ENCODE assay signal across 8 cellular contexts in the genomic region with DNA sequence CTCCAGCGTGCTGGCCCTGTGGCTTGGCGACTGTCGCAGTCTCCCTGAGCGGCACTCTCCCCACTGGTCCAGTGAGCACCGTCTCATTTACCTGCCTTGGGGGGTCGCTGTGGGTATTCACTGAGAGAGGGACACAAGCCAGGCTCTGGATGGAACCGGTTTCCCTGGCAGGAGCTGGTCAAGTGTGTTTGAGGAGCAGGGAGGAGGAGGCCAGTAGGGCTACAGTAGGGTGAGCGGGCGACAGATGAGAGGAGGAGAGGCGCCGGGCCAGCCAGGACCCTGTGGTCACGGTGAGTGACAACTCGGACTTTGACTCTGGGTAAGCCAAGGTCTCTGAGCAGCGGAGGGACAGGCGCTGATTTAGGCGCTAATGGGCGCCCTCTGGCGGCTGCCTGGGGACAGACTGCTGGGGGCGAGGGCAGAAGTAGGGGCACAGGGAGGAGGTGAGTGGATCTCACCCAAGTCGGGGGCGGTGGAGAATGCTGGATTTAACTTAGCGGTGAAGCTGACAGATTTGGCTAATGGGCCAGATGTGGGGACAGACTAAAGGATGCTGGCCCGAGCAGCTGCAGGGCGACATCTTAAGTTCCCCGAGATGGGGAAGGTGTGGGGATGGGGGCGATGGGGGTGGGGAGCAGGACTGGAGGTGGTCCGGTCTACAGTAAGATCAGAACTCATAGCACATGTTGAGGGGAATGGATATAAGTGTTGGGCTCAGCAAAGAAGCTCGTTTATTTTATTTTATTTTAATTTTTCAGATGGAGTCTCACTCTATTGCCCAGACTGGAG. TPM values are rescaled to one million over a fixed set of nuclear protein-coding genes. Genes with fewer than 3 reads are reported as not detected.
DNase-seq lines count a peak whose midpoint lies in the region; ATAC-seq and TF ChIP-seq lines count a peak whose summit lies in the region.

No MANE protein-coding gene starts in this region.

- peaks cover 21% of the 10 kb centered on the region for H3K4me1 Mint-ChIP-seq in activated CD4-positive, alpha-beta T cell treated with anti-CD3 and anti-CD28 coated beads, Interleukin-2, amount 10 ng/mL, durations not matched to agents 24 days and 14 days

- peak overlapping the region; percentile 29 for H3K27ac Mint-ChIP-seq in activated CD4-positive, alpha-beta T cell treated with anti-CD3 and anti-CD28 coated beads, Interleukin-2, amount 10 ng/mL, durations not matched to agents 24 days and 14 days

- intact Hi-C loops in A673 (cut with micrococcal nuclease; ENCODE audit: unreplicated experiment) = no loop called here
- intact Hi-C loops in activated CD4-positive, alpha-beta T cell treated with anti-CD3 and anti-CD28 coated beads, Interleukin-2, amount 10 ng/mL, durations not matched to agents 24 days and 14 days (cut with micrococcal nuclease) = no loop called here

- H3K36me3 ChIP-seq in A673 (ENCODE audit: insufficient read depth, low read length, poor library complexity, severe bottlenecking) (peaks cover 24% of the 10 kb centered on the region), liver (ENCODE audit: control insufficient read depth in 4 of 4, insufficient read depth in 3 of 4, low read depth in 1 of 4, low read length in 3 of 4) (peaks cover 0 to 2% (median 0%) of the 10 kb centered on the region in 4 donors)

- H3K9me3 Mint-ChIP-seq in activated CD4-positive, alpha-beta T cell treated with anti-CD3 and anti-CD28 coated beads, Interleukin-2, amount 10 ng/mL, durations not matched to agents 24 days and 14 days = no peaks in the 10 kb centered on the region

- no peak overlapping the region for H3K4me3 ChIP-seq in A673 (ENCODE audit: low read depth, low read length, poor library complexity, severe bottlenecking)
- peak overlapping the region in 1 of 3 donors; percentile 16 for H3K4me3 ChIP-seq in liver (ENCODE audit: low read depth in 1 of 3, low read length in 3 of 3)

- peaks cover 21% of the 10 kb centered on the region for H3K36me3 Mint-ChIP-seq in activated CD4-positive, alpha-beta T cell treated with anti-CD3 and anti-CD28 coated beads, Interleukin-2, amount 10 ng/mL, durations not matched to agents 24 days and 14 days (ENCODE audit: low read depth)

- H3K27me3 Mint-ChIP-seq in activated CD4-positive, alpha-beta T cell treated with anti-CD3 and anti-CD28 coated beads, Interleukin-2, amount 10 ng/mL, durations not matched to agents 24 days and 14 days = no peaks in the 10 kb centered on the region

- TF ChIP-seq CTCF in A673 (conservative IDR thresholded peaks at IDR 0.05; ENCODE audit: low read depth, low read length) = peak; percentile 98
- peak; percentile 90 for TF ChIP-seq CTCF in liver (IDR thresholded peaks at IDR 0.05; ENCODE audit: low read depth, low read length, missing input control)

- POLR2A ChIA-PET in A673 (lab: Charles Lee; ENCODE audit: low non-redundant PET) = no interaction called here

- peak; percentile 76 for DNase-seq in A673 (ENCODE audit: low spot score)
- peak; percentile 94 for DNase-seq in GM19238 (ENCODE audit: insufficient read length, low spot score)
- DNase-seq in NCI-H524 (lab: John Stamatoyannopoulos, UW) = peak; percentile 88 to 92
- peak; percentile 94 for DNase-seq in activated CD4-positive, alpha-beta T cell treated with anti-CD3 and anti-CD28 coated beads, Interleukin-2, amount 10 ng/mL, durations not matched to agents 24 days and 14 days
- DNase-seq in dedifferentiated amniotic fluid mesenchymal stem cell (ENCODE audit: extremely low spot score) = peak; percentile 63
- DNase-seq in stimulated activated CD4-positive, alpha-beta T cell treated with anti-CD3 and anti-CD28 coated beads, Interleukin-4, amount 100 ng/mL, for 48 hours (ENCODE audit: low read depth in 2 of 2) = peak; percentile 65 to 71

- no peak overlapping the region for H3K9ac ChIP-seq in liver (ENCODE audit: low read depth in 1 of 2, low read length in 2 of 2)

- no peak for ATAC-seq in HG03095 (IDR thresholded peaks at IDR 0.05; ENCODE audit: unreplicated experiment)

- no TSS peak for BruUV-seq in A673 (replicated peaks; lab: Mats Ljungman, UMichigan)

- H3K9me3 ChIP-seq in A673 (ENCODE audit: low read depth, low read length, poor library complexity, severe bottlenecking) (no peaks in the 10 kb centered on the region), liver (ENCODE audit: control insufficient read depth in 4 of 4, low read length in 3 of 4) (no peaks in the 10 kb centered on the region)

- no peaks in the 10 kb centered on the region for H3K27me3 ChIP-seq in A673 (replicated peaks; ENCODE audit: insufficient read depth, low read depth, low read length, poor library complexity)
- no peaks in the 10 kb centered on the region for H3K27me3 ChIP-seq in liver (ENCODE audit: control insufficient read depth in 4 of 4, insufficient read depth in 4 of 4, low read length in 3 of 4)

- peak; percentile 76 to 87 for TF ChIP-seq RAD21 in liver (IDR thresholded peaks at IDR 0.05)

- H3K4me3 Mint-ChIP-seq in activated CD4-positive, alpha-beta T cell treated with anti-CD3 and anti-CD28 coated beads, Interleukin-2, amount 10 ng/mL, durations not matched to agents 24 days and 14 days = no peak overlapping the region

- H3K4me1 ChIP-seq in A673 (ENCODE audit: insufficient read depth, low read length, poor library complexity, severe bottlenecking) (peaks cover 13% of the 10 kb centered on the region), liver (ENCODE audit: control insufficient read depth in 4 of 4, insufficient read depth in 4 of 4, low read length in 3 of 4) (peaks cover 0 to 17% (median 7%) of the 10 kb centered on the region in 4 donors)

- WGBS in liver = 22% methylated on average over 28 of the region's 28 CpGs

- H3K27ac ChIP-seq in A673 (ENCODE audit: low read depth, low read length, poor library complexity, severe bottlenecking) (peak overlapping the region; percentile 74), liver (ENCODE audit: low read depth in 1 of 2, low read length in 2 of 2) (peak overlapping the region; percentile 63 to 83)

- CTCF ChIA-PET in A673 (lab: Charles Lee) = interaction anchor here (0.9 kb wide), 1 partner anchor 29 kb away, joined by 3 read pairs; no protein-coding TSS in a partner anchor

TF ChIP-seq in liver, 16 proteins besides CTCF, POLR2A, EP300 and RAD21 (continues in another document):
- TF ChIP-seq HNF4A (conservative IDR thresholded peaks at IDR 0.05) = peak; percentile 92 to 93
- TF ChIP-seq, protein P1, sequence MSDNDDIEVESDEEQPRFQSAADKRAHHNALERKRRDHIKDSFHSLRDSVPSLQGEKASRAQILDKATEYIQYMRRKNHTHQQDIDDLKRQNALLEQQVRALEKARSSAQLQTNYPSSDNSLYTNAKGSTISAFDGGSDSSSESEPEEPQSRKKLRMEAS (IDR thresholded peaks at IDR 0.05) = peak; percentile 8
- TF ChIP-seq NR2F2 (IDR thresholded peaks at IDR 0.05) = no peak
- TF ChIP-seq, protein P2, sequence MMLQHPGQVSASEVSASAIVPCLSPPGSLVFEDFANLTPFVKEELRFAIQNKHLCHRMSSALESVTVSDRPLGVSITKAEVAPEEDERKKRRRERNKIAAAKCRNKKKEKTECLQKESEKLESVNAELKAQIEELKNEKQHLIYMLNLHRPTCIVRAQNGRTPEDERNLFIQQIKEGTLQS (IDR thresholded peaks at IDR 0.05) = no peak
- TF ChIP-seq RXRA (IDR thresholded peaks at IDR 0.05) = peak; percentile 49 to 56
- no peak for TF ChIP-seq EGR1 (IDR thresholded peaks at IDR 0.05; ENCODE audit: low read depth in 2 of 2)
- TF ChIP-seq FOXA1 (IDR thresholded peaks at IDR 0.05) = no peak
- TF ChIP-seq, protein P3, sequence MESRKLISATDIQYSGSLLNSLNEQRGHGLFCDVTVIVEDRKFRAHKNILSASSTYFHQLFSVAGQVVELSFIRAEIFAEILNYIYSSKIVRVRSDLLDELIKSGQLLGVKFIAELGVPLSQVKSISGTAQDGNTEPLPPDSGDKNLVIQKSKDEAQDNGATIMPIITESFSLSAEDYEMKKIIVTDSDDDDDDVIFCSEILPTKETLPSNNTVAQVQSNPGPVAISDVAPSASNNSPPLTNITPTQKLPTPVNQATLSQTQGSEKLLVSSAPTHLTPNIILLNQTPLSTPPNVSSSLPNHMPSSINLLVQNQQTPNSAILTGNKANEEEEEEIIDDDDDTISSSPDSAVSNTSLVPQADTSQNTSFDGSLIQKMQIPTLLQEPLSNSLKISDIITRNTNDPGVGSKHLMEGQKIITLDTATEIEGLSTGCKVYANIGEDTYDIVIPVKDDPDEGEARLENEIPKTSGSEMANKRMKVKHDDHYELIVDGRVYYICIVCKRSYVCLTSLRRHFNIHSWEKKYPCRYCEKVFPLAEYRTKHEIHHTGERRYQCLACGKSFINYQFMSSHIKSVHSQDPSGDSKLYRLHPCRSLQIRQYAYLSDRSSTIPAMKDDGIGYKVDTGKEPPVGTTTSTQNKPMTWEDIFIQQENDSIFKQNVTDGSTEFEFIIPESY (IDR thresholded peaks at IDR 0.05) = peak; percentile 14
- TF ChIP-seq GABPA (IDR thresholded peaks at IDR 0.05 in 1 of 2, conservative IDR thresholded peaks at IDR 0.05 in 1 of 2) = no peak
- peak; percentile 51 for TF ChIP-seq YY1 (IDR thresholded peaks at IDR 0.05)
- peak; percentile 76 for TF ChIP-seq SP1 (IDR thresholded peaks at IDR 0.05)

RNA-seq across cellular contexts. Expression of a gene that starts 4.7 kb away (rescaled TPM):
- 523 and 536 TPM in 2 replicates for total RNA-seq in A673 (2021)
- total RNA-seq in activated CD4-positive, alpha-beta T cell treated with anti-CD3 and anti-CD28 coated beads, Interleukin-2, amount 10 ng/mL, durations not matched to agents 24 days and 14 days = 510 and 512 TPM in 2 replicates
- total RNA-seq in liver = 10 to 100 TPM; 61.6 to 67.2 TPM
- 10 to 100 TPM; 35.1 to 46.0 TPM for polyA plus RNA-seq in liver

RNA-seq across cellular contexts. Expression of a gene that starts 6.6 kb away (rescaled TPM):
- 97.4 and 99.1 TPM in 2 replicates for total RNA-seq in A673 (2021)
- total RNA-seq in activated CD4-positive, alpha-beta T cell treated with anti-CD3 and anti-CD28 coated beads, Interleukin-2, amount 10 ng/mL, durations not matched to agents 24 days and 14 days = 69.3 and 72.0 TPM in 2 replicates
- 1 to 10 TPM; 1.6 to 6.3 TPM for total RNA-seq in liver
- polyA plus RNA-seq in liver = 10 to 100 TPM in 1 of 2 donors, 1 to 10 TPM in 1; 7.2 to 15.7 TPM

RNA-seq across cellular contexts. Expression of a gene that starts 6.7 kb away (rescaled TPM):
- total RNA-seq in A673 (2021) (81.7 and 88.0 TPM in 2 replicates), liver (10 to 100 TPM; 24.4 to 31.7 TPM)
- total RNA-seq in activated CD4-positive, alpha-beta T cell treated with anti-CD3 and anti-CD28 coated beads, Interleukin-2, amount 10 ng/mL, durations not matched to agents 24 days and 14 days = 146 and 151 TPM in 2 replicates
- polyA plus RNA-seq in liver = 10 to 100 TPM; 18.2 to 33.6 TPM

RNA-seq across cellular contexts. Expression of a gene that starts 17.1 kb away (rescaled TPM):
- total RNA-seq in A673 (2021) (4.3 TPM in 2 replicates), liver (under 1 TPM; 0.28 to 0.84 TPM)
- total RNA-seq in activated CD4-positive, alpha-beta T cell treated with anti-CD3 and anti-CD28 coated beads, Interleukin-2, amount 10 ng/mL, durations not matched to agents 24 days and 14 days = 8.4 and 8.6 TPM in 2 replicates
- under 1 TPM; 0.11 to 0.23 TPM for polyA plus RNA-seq in liver

RNA-seq across cellular contexts. Expression of a gene that starts 18.6 kb away (rescaled TPM):
- total RNA-seq in A673 (2021) (23.3 and 30.0 TPM in 2 replicates), liver (under 1 TPM; 0.37 to 0.50 TPM)
- total RNA-seq in activated CD4-positive, alpha-beta T cell treated with anti-CD3 and anti-CD28 coated beads, Interleukin-2, amount 10 ng/mL, durations not matched to agents 24 days and 14 days = 3.4 and 3.6 TPM in 2 replicates
- polyA plus RNA-seq in liver = under 1 TPM; 0.67 to 0.75 TPM
